ENCODE assay signal across 1 cellular context in the genomic region with DNA sequence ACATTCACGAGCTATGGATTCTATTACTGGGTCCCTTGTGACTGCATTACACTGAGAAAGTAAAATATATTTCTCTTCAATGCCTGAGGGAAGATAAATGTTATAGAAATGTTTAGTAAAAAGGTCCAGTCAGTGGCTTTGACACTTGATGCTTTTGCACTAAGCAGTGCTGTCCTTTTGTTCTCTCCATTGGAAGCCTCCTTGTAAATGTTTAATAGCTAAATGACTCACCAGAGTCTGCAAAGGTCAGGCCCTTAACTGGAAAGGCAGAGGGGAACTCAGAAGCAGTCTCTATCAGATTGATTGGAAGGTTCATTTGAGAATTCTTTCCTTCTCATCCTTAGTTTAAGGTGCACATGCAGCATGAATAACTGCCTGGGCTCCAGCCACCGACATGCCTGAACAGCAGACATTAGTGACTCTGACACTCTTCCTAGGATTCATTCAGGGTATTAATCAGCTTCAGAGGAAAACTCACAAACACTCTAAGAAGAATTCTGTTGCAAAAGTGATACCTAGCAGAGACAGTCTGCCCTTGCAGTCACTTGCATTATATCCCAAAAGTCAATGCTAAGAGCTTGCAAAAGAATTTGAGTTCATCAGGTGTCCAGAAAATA.
TF ChIP-seq lines count a peak whose summit lies in the region.

No MANE protein-coding gene starts in this region.

TF ChIP-seq in HEK293, 187 proteins besides CTCF, POLR2A, EP300 and RAD21 (continued from another document and continues in another):
- TF ChIP-seq, protein P1, sequence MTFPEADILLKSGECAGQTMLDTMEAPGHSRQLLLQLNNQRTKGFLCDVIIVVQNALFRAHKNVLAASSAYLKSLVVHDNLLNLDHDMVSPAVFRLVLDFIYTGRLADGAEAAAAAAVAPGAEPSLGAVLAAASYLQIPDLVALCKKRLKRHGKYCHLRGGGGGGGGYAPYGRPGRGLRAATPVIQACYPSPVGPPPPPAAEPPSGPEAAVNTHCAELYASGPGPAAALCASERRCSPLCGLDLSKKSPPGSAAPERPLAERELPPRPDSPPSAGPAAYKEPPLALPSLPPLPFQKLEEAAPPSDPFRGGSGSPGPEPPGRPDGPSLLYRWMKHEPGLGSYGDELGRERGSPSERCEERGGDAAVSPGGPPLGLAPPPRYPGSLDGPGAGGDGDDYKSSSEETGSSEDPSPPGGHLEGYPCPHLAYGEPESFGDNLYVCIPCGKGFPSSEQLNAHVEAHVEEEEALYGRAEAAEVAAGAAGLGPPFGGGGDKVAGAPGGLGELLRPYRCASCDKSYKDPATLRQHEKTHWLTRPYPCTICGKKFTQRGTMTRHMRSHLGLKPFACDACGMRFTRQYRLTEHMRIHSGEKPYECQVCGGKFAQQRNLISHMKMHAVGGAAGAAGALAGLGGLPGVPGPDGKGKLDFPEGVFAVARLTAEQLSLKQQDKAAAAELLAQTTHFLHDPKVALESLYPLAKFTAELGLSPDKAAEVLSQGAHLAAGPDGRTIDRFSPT (tag by site-specific recombination; IDR thresholded peaks at IDR 0.05), result peak; percentile 61; the same call in 1 of the 2 replicates
- TF ChIP-seq IKZF3 (tag by site-specific recombination; IDR thresholded peaks at IDR 0.05), result peak; percentile 89
- no peak for TF ChIP-seq KLF7 (tag by site-specific recombination; IDR thresholded peaks at IDR 0.05; ENCODE audit: borderline replicate concordance)
- TF ChIP-seq ZNF747 (tag by site-specific recombination; IDR thresholded peaks at IDR 0.05), result no peak
- peak; percentile 39; the same call in 1 of the 2 replicates for TF ChIP-seq ZNF629 (tag by site-specific recombination; IDR thresholded peaks at IDR 0.05)
- peak; percentile 99 for TF ChIP-seq FEZF1 (tag by site-specific recombination; IDR thresholded peaks at IDR 0.05)
- no peak for TF ChIP-seq MYNN (tag by site-specific recombination; IDR thresholded peaks at IDR 0.05; ENCODE audit: borderline replicate concordance)
- TF ChIP-seq ZNF677 (tag by site-specific recombination; IDR thresholded peaks at IDR 0.05), result no peak
- no peak for TF ChIP-seq ZNF140 (tag by site-specific recombination; IDR thresholded peaks at IDR 0.05)
- peak; percentile 79; the same call in 1 of the 2 replicates for TF ChIP-seq TCF7L2 (IDR thresholded peaks at IDR 0.05; ENCODE audit: borderline replicate concordance, low read depth, low read length)
- TF ChIP-seq, protein P2, sequence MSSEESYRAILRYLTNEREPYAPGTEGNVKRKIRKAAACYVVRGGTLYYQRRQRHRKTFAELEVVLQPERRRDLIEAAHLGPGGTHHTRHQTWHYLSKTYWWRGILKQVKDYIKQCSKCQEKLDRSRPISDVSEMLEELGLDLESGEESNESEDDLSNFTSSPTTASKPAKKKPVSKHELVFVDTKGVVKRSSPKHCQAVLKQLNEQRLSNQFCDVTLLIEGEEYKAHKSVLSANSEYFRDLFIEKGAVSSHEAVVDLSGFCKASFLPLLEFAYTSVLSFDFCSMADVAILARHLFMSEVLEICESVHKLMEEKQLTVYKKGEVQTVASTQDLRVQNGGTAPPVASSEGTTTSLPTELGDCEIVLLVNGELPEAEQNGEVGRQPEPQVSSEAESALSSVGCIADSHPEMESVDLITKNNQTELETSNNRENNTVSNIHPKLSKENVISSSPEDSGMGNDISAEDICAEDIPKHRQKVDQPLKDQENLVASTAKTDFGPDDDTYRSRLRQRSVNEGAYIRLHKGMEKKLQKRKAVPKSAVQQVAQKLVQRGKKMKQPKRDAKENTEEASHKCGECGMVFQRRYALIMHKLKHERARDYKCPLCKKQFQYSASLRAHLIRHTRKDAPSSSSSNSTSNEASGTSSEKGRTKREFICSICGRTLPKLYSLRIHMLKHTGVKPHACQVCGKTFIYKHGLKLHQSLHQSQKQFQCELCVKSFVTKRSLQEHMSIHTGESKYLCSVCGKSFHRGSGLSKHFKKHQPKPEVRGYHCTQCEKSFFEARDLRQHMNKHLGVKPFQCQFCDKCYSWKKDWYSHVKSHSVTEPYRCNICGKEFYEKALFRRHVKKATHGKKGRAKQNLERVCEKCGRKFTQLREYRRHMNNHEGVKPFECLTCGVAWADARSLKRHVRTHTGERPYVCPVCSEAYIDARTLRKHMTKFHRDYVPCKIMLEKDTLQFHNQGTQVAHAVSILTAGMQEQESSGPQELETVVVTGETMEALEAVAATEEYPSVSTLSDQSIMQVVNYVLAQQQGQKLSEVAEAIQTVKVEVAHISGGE (tag by site-specific recombination; conservative IDR thresholded peaks at IDR 0.05; ENCODE audit: low read depth), result no peak
- 0 out of 2 replicates have a peak, but pooled peaks have one; percentile 44 for TF ChIP-seq ZFP37 (tag by site-specific recombination; IDR thresholded peaks at IDR 0.05)
- no peak for TF ChIP-seq ZBTB6 (tag by site-specific recombination; IDR thresholded peaks at IDR 0.05)
- peak; percentile 30; the same call in 1 of the 2 replicates for TF ChIP-seq ZBTB44 (tag by site-specific recombination; IDR thresholded peaks at IDR 0.05)
- 0 out of 2 replicates have a peak, but pooled peaks have one; percentile 18 for TF ChIP-seq ZNF501 (tag by site-specific recombination; IDR thresholded peaks at IDR 0.05)
- TF ChIP-seq YY1 (tag by site-specific recombination; IDR thresholded peaks at IDR 0.05), result no peak
- TF ChIP-seq, protein P3, sequence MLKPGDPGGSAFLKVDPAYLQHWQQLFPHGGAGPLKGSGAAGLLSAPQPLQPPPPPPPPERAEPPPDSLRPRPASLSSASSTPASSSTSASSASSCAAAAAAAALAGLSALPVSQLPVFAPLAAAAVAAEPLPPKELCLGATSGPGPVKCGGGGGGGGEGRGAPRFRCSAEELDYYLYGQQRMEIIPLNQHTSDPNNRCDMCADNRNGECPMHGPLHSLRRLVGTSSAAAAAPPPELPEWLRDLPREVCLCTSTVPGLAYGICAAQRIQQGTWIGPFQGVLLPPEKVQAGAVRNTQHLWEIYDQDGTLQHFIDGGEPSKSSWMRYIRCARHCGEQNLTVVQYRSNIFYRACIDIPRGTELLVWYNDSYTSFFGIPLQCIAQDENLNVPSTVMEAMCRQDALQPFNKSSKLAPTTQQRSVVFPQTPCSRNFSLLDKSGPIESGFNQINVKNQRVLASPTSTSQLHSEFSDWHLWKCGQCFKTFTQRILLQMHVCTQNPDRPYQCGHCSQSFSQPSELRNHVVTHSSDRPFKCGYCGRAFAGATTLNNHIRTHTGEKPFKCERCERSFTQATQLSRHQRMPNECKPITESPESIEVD (tag by site-specific recombination; IDR thresholded peaks at IDR 0.05), result peak; percentile 87
- TF ChIP-seq GLI2 (tag by site-specific recombination; IDR thresholded peaks at IDR 0.05; ENCODE audit: borderline replicate concordance, low read depth), result no peak
- TF ChIP-seq, protein P4, sequence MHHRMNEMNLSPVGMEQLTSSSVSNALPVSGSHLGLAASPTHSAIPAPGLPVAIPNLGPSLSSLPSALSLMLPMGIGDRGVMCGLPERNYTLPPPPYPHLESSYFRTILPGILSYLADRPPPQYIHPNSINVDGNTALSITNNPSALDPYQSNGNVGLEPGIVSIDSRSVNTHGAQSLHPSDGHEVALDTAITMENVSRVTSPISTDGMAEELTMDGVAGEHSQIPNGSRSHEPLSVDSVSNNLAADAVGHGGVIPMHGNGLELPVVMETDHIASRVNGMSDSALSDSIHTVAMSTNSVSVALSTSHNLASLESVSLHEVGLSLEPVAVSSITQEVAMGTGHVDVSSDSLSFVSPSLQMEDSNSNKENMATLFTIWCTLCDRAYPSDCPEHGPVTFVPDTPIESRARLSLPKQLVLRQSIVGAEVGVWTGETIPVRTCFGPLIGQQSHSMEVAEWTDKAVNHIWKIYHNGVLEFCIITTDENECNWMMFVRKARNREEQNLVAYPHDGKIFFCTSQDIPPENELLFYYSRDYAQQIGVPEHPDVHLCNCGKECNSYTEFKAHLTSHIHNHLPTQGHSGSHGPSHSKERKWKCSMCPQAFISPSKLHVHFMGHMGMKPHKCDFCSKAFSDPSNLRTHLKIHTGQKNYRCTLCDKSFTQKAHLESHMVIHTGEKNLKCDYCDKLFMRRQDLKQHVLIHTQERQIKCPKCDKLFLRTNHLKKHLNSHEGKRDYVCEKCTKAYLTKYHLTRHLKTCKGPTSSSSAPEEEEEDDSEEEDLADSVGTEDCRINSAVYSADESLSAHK (tag by site-specific recombination; IDR thresholded peaks at IDR 0.05), result peak; percentile 84
- TF ChIP-seq ZNF600 (tag by site-specific recombination; IDR thresholded peaks at IDR 0.05), result 0 out of 2 replicates have a peak, but pooled peaks have one; percentile 9
- no peak for TF ChIP-seq GLI4 (tag by site-specific recombination; IDR thresholded peaks at IDR 0.05)
- TF ChIP-seq ZNF148 (tag by site-specific recombination; IDR thresholded peaks at IDR 0.05; ENCODE audit: borderline replicate concordance), result no peak
- no peak for TF ChIP-seq ZFP3 (tag by site-specific recombination; IDR thresholded peaks at IDR 0.05; ENCODE audit: low read depth)
- TF ChIP-seq ZSCAN5A (tag by site-specific recombination; IDR thresholded peaks at IDR 0.05), result no peak
- peak; percentile 77; the same call in 1 of the 2 replicates for TF ChIP-seq ZSCAN30 (tag by site-specific recombination; IDR thresholded peaks at IDR 0.05)
- TF ChIP-seq ZNF701 (tag by site-specific recombination; IDR thresholded peaks at IDR 0.05), result no peak
- TF ChIP-seq SCRT2 (tag by site-specific recombination; IDR thresholded peaks at IDR 0.05), result peak; percentile 46; the same call in 1 of the 2 replicates
- TF ChIP-seq ZNF146 (tag by site-specific recombination; IDR thresholded peaks at IDR 0.05), result no peak
- peak; percentile 44; the same call in 1 of the 2 replicates for TF ChIP-seq ZEB2 (tag by site-specific recombination; IDR thresholded peaks at IDR 0.05)
- TF ChIP-seq ZIC2 (tag by site-specific recombination; IDR thresholded peaks at IDR 0.05), result 0 out of 2 replicates have a peak, but pooled peaks have one; percentile 18
- peak; percentile 25 for TF ChIP-seq ZBTB17 (tag by site-specific recombination; IDR thresholded peaks at IDR 0.05)
- TF ChIP-seq ZNF624 (tag by site-specific recombination; IDR thresholded peaks at IDR 0.05), result no peak
- TF ChIP-seq ZNF660 (tag by site-specific recombination; IDR thresholded peaks at IDR 0.05), result peak; percentile 55; the same call in 1 of the 2 replicates
- no peak for TF ChIP-seq ZNF514 (tag by site-specific recombination; IDR thresholded peaks at IDR 0.05)
